25 cellular contexts compared by ENCODE assay signal in genomic region chr12:63935361-63935760, GRCh38.
DNase-seq lines count a peak whose midpoint lies in the region; ATAC-seq and TF ChIP-seq lines count a peak whose summit lies in the region.
"Had no signal": no experiment of that assay in that cellular context is flagged by ENCODE, and none has a peak within 500 bp of the region (broad histone marks: within the 10 kb centered on the region; RNA-seq: fewer than 3 reads in every experiment).

No MANE protein-coding gene starts in this region.

- no peak for ATAC-seq in GM18858 (IDR thresholded peaks at IDR 0.05; ENCODE audit: unreplicated experiment)
- ATAC-seq: PC-3 had no signal

- H3K9me3 ChIP-seq in mammary epithelial cell (replicated peaks; ENCODE audit: insufficient read depth, low read length) (no peaks in the 10 kb centered on the region), mesenchymal stem cell (ENCODE audit: control insufficient read depth, low read length) (no peaks in the 10 kb centered on the region)
- H3K9me3 ChIP-seq: BLaER1 treated with 17β-estradiol and CSF1 and Interleukin-3, amounts not matched to agents 10 nM and 100 nM; SJSA1 had no signal

- peaks cover 23% of the 10 kb centered on the region for H3K36me3 Mint-ChIP-seq in MCF 10A (ENCODE audit: insufficient read depth, unreplicated experiment)

- peaks cover 24% of the 10 kb centered on the region for H3K79me1 ChIP-seq in mesenchymal stem cell (replicated peaks; ENCODE audit: low read length, poor library complexity, severe bottlenecking)

- no peak overlapping the region for H3K4me3 ChIP-seq in mammary epithelial cell (replicated peaks in 1 of 3; ENCODE audit: insufficient read depth in 1 of 3, low read depth in 2 of 3, low read length in 3 of 3)
- no peak overlapping the region for H3K4me3 ChIP-seq in mesenchymal stem cell (ENCODE audit: insufficient read depth in 1 of 2, low read depth in 1 of 2, low read length in 2 of 2)
- H3K4me3 ChIP-seq: BLaER1 treated with 17β-estradiol and CSF1 and Interleukin-3, amounts not matched to agents 10 nM and 100 nM; SJSA1 had no signal

- H4K20me1 ChIP-seq in mammary epithelial cell (ENCODE audit: insufficient read depth, low read length): no peaks in the 10 kb centered on the region
- H4K20me1 ChIP-seq: BLaER1 treated with 17β-estradiol and CSF1 and Interleukin-3, amounts not matched to agents 10 nM and 100 nM had no signal

- H3K27me3 ChIP-seq in mammary epithelial cell (ENCODE audit: insufficient read depth, low read length): no peaks in the 10 kb centered on the region
- no peaks in the 10 kb centered on the region for H3K27me3 ChIP-seq in mesenchymal stem cell (ENCODE audit: control insufficient read depth in 1 of 2, insufficient read depth in 1 of 2, low read length in 2 of 2)
- H3K27me3 ChIP-seq: BLaER1 treated with 17β-estradiol and CSF1 and Interleukin-3, amounts not matched to agents 10 nM and 100 nM; SJSA1 had no signal

- in situ Hi-C loops in mammary epithelial cell (cut with MboI; ENCODE audit: low sequenced_read_pairs in 2 of 2): no loop called here

- H3K23ac ChIP-seq in mesenchymal stem cell (ENCODE audit: low read length in 2 of 2): no peak overlapping the region

- peaks cover 4% of the 10 kb centered on the region for H3K36me3 ChIP-seq in mammary epithelial cell (ENCODE audit: insufficient read depth, low read length)
- peaks cover 7 to 18% of the 10 kb centered on the region in 2 experiments for H3K36me3 ChIP-seq in mesenchymal stem cell (ENCODE audit: control insufficient read depth in 1 of 2, insufficient read depth in 2 of 2, low read depth in 1 of 2, low read length in 2 of 2)
- H3K36me3 ChIP-seq: BLaER1 treated with 17β-estradiol and CSF1 and Interleukin-3, amounts not matched to agents 10 nM and 100 nM; SJSA1 had no signal

- BruUV-seq in MCF 10A (replicated peaks; lab: Mats Ljungman, UMichigan): no TSS peak
- no TSS peak for BruUV-seq in mammary epithelial cell (replicated peaks; lab: Mats Ljungman, UMichigan)

- no peak overlapping the region for H3K18ac ChIP-seq in mesenchymal stem cell (ENCODE audit: low read depth in 1 of 2, low read length in 2 of 2)

- no peak overlapping the region for H3K9ac ChIP-seq in mammary epithelial cell (ENCODE audit: insufficient read depth, low read length)
- H3K9ac ChIP-seq in mesenchymal stem cell (ENCODE audit: low read length): peak overlapping the region; percentile 42
- H3K9ac ChIP-seq: BLaER1 treated with 17β-estradiol and CSF1 and Interleukin-3, amounts not matched to agents 10 nM and 100 nM; KMS-11 had no signal

- H2BK120ac ChIP-seq in mesenchymal stem cell (ENCODE audit: low read depth, low read length): no peak overlapping the region

- peaks cover 42% of the 10 kb centered on the region for H3K4me1 Mint-ChIP-seq in MCF 10A (ENCODE audit: insufficient read depth, unreplicated experiment)
- H3K4me1 Mint-ChIP-seq: IgD-negative memory B cell had no signal

- H2AFZ ChIP-seq in mammary epithelial cell (ENCODE audit: low read depth, low read length) (no peak overlapping the region), mesenchymal stem cell (ENCODE audit: low read depth, low read length) (no peak overlapping the region)

- H3K14ac ChIP-seq in mesenchymal stem cell (ENCODE audit: low read length in 2 of 2): no peak overlapping the region

- no peak overlapping the region for H2BK12ac ChIP-seq in mesenchymal stem cell (ENCODE audit: low read length in 2 of 2)

- H4K91ac ChIP-seq in mesenchymal stem cell (ENCODE audit: low read length): no peak overlapping the region

- H3K9me3 Mint-ChIP-seq in MCF 10A (ENCODE audit: unreplicated experiment): no peaks in the 10 kb centered on the region
- H3K9me3 Mint-ChIP-seq: CD4-positive, alpha-beta T cell; IgD-negative memory B cell had no signal

- H3K79me2 ChIP-seq in mammary epithelial cell (ENCODE audit: insufficient read depth, low read length): peaks cover 83% of the 10 kb centered on the region

- TF ChIP-seq CTCF in MCF 10A (IDR thresholded peaks at IDR 0.05; ENCODE audit: unreplicated experiment) (no peak), mammary epithelial cell (conservative IDR thresholded peaks at IDR 0.05 in 1 of 2, IDR thresholded peaks at IDR 0.05 in 1 of 2; ENCODE audit: extremely low read depth in 1 of 2, insufficient read depth in 1 of 2, low read depth in 1 of 2, low read length in 2 of 2) (no peak)

- no peak overlapping the region for H3K4ac ChIP-seq in mesenchymal stem cell (ENCODE audit: low read depth in 1 of 2, low read length in 2 of 2)

- no peak for DNase-seq in MCF 10A (ENCODE audit: unreplicated experiment)
- no peak for DNase-seq in mammary epithelial cell
- DNase-seq in dermis blood vessel endothelial cell: peak; percentile 17
- DNase-seq in mesenchymal stem cell: no peak
- DNase-seq in A172 (ENCODE audit: low spot score): no peak
- DNase-seq in NCI-H526 (lab: John Stamatoyannopoulos, UW): no peak
- DNase-seq: 8988T; AML-193; CD4-positive, alpha-beta T cell; COR-L47; DMS53; HCEC 1CT; NCI-H1048; NCI-H1417 treated with DMSO at 0.1 percent for 48 hours; NCI-H187; NCI-H2107; NCI-H524; NCI-H82; NK-92 treated with Interleukin-12 subunit alpha and Interleukin-12 subunit beta, amount 100 ng/mL, for 24 hours; PC-3 had no signal

- no peak overlapping the region for H2BK15ac ChIP-seq in mesenchymal stem cell (ENCODE audit: low read depth, poor library complexity, severe bottlenecking)

- no peak overlapping the region for H2AK5ac ChIP-seq in mesenchymal stem cell (ENCODE audit: low read length, severe bottlenecking)

- no peak overlapping the region for H2BK5ac ChIP-seq in mesenchymal stem cell (ENCODE audit: low read depth, low read length, poor library complexity, severe bottlenecking)

- H3K4me1 ChIP-seq in mammary epithelial cell (ENCODE audit: insufficient read depth, low read length) (peaks cover 18% of the 10 kb centered on the region), mesenchymal stem cell (ENCODE audit: control insufficient read depth, insufficient read depth, low read depth, low read length) (no peaks in the 10 kb centered on the region)

- H3K27ac Mint-ChIP-seq in MCF 10A (ENCODE audit: low read depth, unreplicated experiment): peak overlapping the region; percentile 86
- H3K27ac Mint-ChIP-seq: CD4-positive, alpha-beta T cell; IgD-negative memory B cell had no signal

- no peak overlapping the region for H3K4me3 Mint-ChIP-seq in MCF 10A (ENCODE audit: unreplicated experiment)
- H3K4me3 Mint-ChIP-seq: CD4-positive, alpha-beta T cell; IgD-negative memory B cell had no signal

- intact Hi-C loops in MCF 10A (cut with micrococcal nuclease) (no loop called here), mammary epithelial cell (cut with micrococcal nuclease) (no loop called here)

- CTCF ChIA-PET in MCF 10A (lab: Yijun Ruan, JAX) (interaction anchor here (0.6 to 1.0 kb wide), 2 partner anchors 91 to 109 kb away, joined by 3 read pairs; partner anchors contain the start of gene SRGAP1), mammary epithelial cell (lab: Charles Lee; ENCODE audit: low non-redundant PET) (no interaction called here)

- H3K4me2 ChIP-seq in mammary epithelial cell (ENCODE audit: insufficient read depth, low read depth, low read length) (no peak overlapping the region), mesenchymal stem cell (ENCODE audit: low read length, poor library complexity, severe bottlenecking) (no peak overlapping the region)
- H3K4me2 ChIP-seq: BLaER1 treated with 17β-estradiol and CSF1 and Interleukin-3, amounts not matched to agents 10 nM and 100 nM; KMS-11 had no signal

- dilution Hi-C loops in mammary epithelial cell (cut with HindIII; ENCODE audit: low sequenced_read_pairs): no loop called here

- POLR2A ChIA-PET in MCF 10A (lab: Yijun Ruan, JAX): interaction anchor here (0.6 to 0.7 kb wide), 3 partner anchors 136 to 1397 kb away, joined by 3 to 5 read pairs (median 4); no protein-coding TSS in a partner anchor

- no peak overlapping the region for H4K8ac ChIP-seq in mesenchymal stem cell (ENCODE audit: low read length)

- no peaks in the 10 kb centered on the region for H3K27me3 Mint-ChIP-seq in MCF 10A (ENCODE audit: insufficient read depth, unreplicated experiment)

- H3K27ac ChIP-seq in mammary epithelial cell (ENCODE audit: insufficient read depth, low read depth, low read length) (no peak overlapping the region), mesenchymal stem cell (ENCODE audit: low read length, poor library complexity, severe bottlenecking) (no peak overlapping the region)
- H3K27ac ChIP-seq: BLaER1 treated with 17β-estradiol and CSF1 and Interleukin-3, amounts not matched to agents 10 nM and 100 nM; KMS-11; SJSA1 had no signal
